ENCODE assay signal across 18 cellular contexts in the genomic region with DNA sequence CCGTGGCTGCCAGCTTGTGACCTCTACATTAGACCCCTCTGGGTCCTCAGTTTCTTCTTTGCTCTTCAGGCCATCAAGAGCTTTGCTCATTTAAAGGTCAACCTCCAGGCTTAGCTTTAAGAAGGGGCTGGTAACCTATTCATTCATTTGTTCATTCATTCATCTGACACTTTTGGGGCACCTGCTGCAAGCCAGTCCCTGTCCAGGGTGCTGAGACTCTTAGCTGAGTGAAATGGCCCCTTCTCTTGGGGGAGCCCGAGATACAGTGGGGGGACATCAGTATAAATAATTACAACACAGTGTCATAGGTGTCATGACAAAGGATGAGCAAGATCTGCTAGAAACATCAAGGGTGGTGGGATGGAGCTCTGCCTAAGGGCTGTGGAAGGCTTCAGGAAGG. TPM values are rescaled to one million over a fixed set of nuclear protein-coding genes. Genes with fewer than 3 reads are reported as not detected.
DNase-seq lines count a peak whose midpoint lies in the region; ATAC-seq, FAIRE-seq and TF ChIP-seq lines count a peak whose summit lies in the region.
"Had no signal": no experiment of that assay in that cellular context is flagged by ENCODE, and none has a peak within 500 bp of the region (broad histone marks: within the 10 kb centered on the region; RNA-seq: fewer than 3 reads in every experiment).

No MANE protein-coding gene starts in this region.

- H3K79me1 ChIP-seq in IMR-90 (ENCODE audit: low read depth in 1 of 2, low read length in 2 of 2), result no peaks in the 10 kb centered on the region

- no peak overlapping the region for H3K18ac ChIP-seq in IMR-90 (ENCODE audit: low read depth, low read length)

- H2BK15ac ChIP-seq in IMR-90 (ENCODE audit: low read depth, low read length), result no peak overlapping the region

- no peak overlapping the region for H4K91ac ChIP-seq in IMR-90 (ENCODE audit: insufficient read depth, low read depth, low read length)

- H3K79me2 ChIP-seq in GM23248 (ENCODE audit: insufficient read depth) (no peaks in the 10 kb centered on the region), GM12878 (ENCODE audit: control insufficient read depth, insufficient read depth, low read length) (no peaks in the 10 kb centered on the region)

- RAD21 ChIA-PET in GM12878 (lab: Charles Lee; ENCODE audit: unreplicated experiment), result no interaction called here

- no peak for TF ChIP-seq RAD21 in IMR-90 (IDR thresholded peaks at IDR 0.05; ENCODE audit: low read length)
- no peak for TF ChIP-seq RAD21 in GM12878 (IDR thresholded peaks at IDR 0.05; ENCODE audit: insufficient read depth, low read depth, low read length)

- TF ChIP-seq POLR2A in IMR-90 (IDR thresholded peaks at IDR 0.05; ENCODE audit: low read depth, low read length) (no peak), GM12878 (IDR thresholded peaks at IDR 0.05; ENCODE audit: low read depth, low read length) (no peak)

- no peak overlapping the region for H4K5ac ChIP-seq in IMR-90 (ENCODE audit: low read depth, low read length)

- no peaks in the 10 kb centered on the region for H3K9me2 ChIP-seq in GM23248 (ENCODE audit: insufficient read depth)

- H3K36me3 ChIP-seq in GM23248 (ENCODE audit: low read depth) (no peaks in the 10 kb centered on the region), IMR-90 (ENCODE audit: control insufficient read depth, insufficient read depth, low read length) (no peaks in the 10 kb centered on the region), GM12878 (ENCODE audit: control insufficient read depth in 2 of 2, insufficient read depth in 2 of 2, low read length in 1 of 2) (no peaks in the 10 kb centered on the region)
- H3K36me3 ChIP-seq: SJCRH30 had no signal

- no peak for ATAC-seq in IMR-90 (ENCODE audit: low read depth)
- ATAC-seq in GM12878, result no peak
- ATAC-seq in HG03095 (IDR thresholded peaks at IDR 0.05; ENCODE audit: unreplicated experiment), result no peak

- BruUV-seq in IMR-90 (replicated peaks; lab: Mats Ljungman, UMichigan), result no TSS peak
- BruUV-seq in GM12878 (replicated peaks; lab: Mats Ljungman, UMichigan), result no TSS peak

- no peak overlapping the region for H3K27ac ChIP-seq in GM23248
- no peak overlapping the region for H3K27ac ChIP-seq in IMR-90 (ENCODE audit: insufficient read depth, low read length)
- no peak overlapping the region for H3K27ac ChIP-seq in GM12878 (ENCODE audit: control insufficient read depth, insufficient read depth)
- H3K27ac ChIP-seq: RWPE1, SJCRH30 had no signal

- TF ChIP-seq CTCF in IMR-90 (conservative IDR thresholded peaks at IDR 0.05; ENCODE audit: low read depth, low read length), result no peak
- no peak for TF ChIP-seq CTCF in GM12878 (IDR thresholded peaks at IDR 0.05 in 2 of 3, conservative IDR thresholded peaks at IDR 0.05 in 1 of 3; ENCODE audit: control insufficient read depth in 2 of 3, extremely low read depth in 1 of 3, insufficient read depth in 1 of 3, low read depth in 3 of 3, low read length in 3 of 3)
- no peak for TF ChIP-seq CTCF in nephron progenitor cell (IDR thresholded peaks at IDR 0.05)

- TF ChIP-seq EP300 in GM12878 (IDR thresholded peaks at IDR 0.05; ENCODE audit: borderline replicate concordance in 1 of 2, control insufficient read depth in 1 of 2, low read depth in 2 of 2, low read length in 2 of 2), result no peak

- H2BK5ac ChIP-seq in IMR-90 (ENCODE audit: low read depth, low read length, poor library complexity, severe bottlenecking), result no peak overlapping the region

- H2BK20ac ChIP-seq in IMR-90 (ENCODE audit: low read depth, low read length), result no peak overlapping the region

- WGBS in GM23248 (ENCODE audit: low coverage in 1 of 2, low lambda C conversion rate in 2 of 2, missing lambda C conversion rate in 2 of 2), 2 experiments, result 75 to 80% methylated on average over 2 of the region's 2 CpGs
- 70% methylated on average over 1 of the region's 2 CpGs; no CpG with 5 or more reads in 1 of the 2 experiments for WGBS in IMR-90 (ENCODE audit: extremely low coverage in 2 of 2, insufficient read length in 1 of 2), 2 experiments
- 2% methylated on average over 2 of the region's 2 CpGs for WGBS in GM12878 (ENCODE audit: insufficient coverage, insufficient replicate concordance, low lambda C conversion rate, missing lambda C conversion rate)

- in situ Hi-C loops in GM23248 (cut with MboI), result no loop called here
- in situ Hi-C loops in IMR-90 (cut with MboI; ENCODE audit: low sequenced_read_pairs), result no loop called here
- in situ Hi-C loops in GM12878 (cut with MboI), result no loop called here

- H3K56ac ChIP-seq in IMR-90 (ENCODE audit: extremely low read depth, insufficient read depth, low read length), result no peak overlapping the region

- H3K4me3 Mint-ChIP-seq in nephron progenitor cell, result no peak overlapping the region
- H3K4me3 Mint-ChIP-seq: B cell had no signal

- H3K9me1 ChIP-seq in IMR-90 (ENCODE audit: insufficient read depth, low read length), result no peaks in the 10 kb centered on the region

- H3F3A ChIP-seq in GM23248 (ENCODE audit: insufficient read depth), result no peaks in the 10 kb centered on the region

- intact Hi-C loops in IMR-90 (cut with micrococcal nuclease), result no loop called here
- intact Hi-C loops in GM12878 (cut with micrococcal nuclease; ENCODE audit: unreplicated experiment), result no loop called here

- H4K8ac ChIP-seq in IMR-90 (ENCODE audit: low read depth in 2 of 2, low read length in 2 of 2), result no peak overlapping the region

- SMC1A ChIA-PET in GM12878 (lab: Charles Lee; ENCODE audit: uncharacterized antibody, unreplicated experiment), result interaction anchor here (0.6 to 1.7 kb wide), 2 partner anchors 11 to 884 kb away, joined by 3 read pairs; no protein-coding TSS in a partner anchor

- no peak overlapping the region for H3K4me3 ChIP-seq in GM23248
- no peak overlapping the region for H3K4me3 ChIP-seq in IMR-90 (ENCODE audit: insufficient read depth, low read depth, low read length)
- no peak overlapping the region for H3K4me3 ChIP-seq in GM12878
- H3K4me3 ChIP-seq: SJCRH30 had no signal

- H3K9ac ChIP-seq in GM23248, result no peak overlapping the region
- H3K9ac ChIP-seq in IMR-90 (ENCODE audit: low read depth, low read length), result no peak overlapping the region
- no peak overlapping the region for H3K9ac ChIP-seq in GM12878 (ENCODE audit: control insufficient read depth, insufficient read depth, low read length)

- no peak overlapping the region for H3K4me2 ChIP-seq in GM23248 (ENCODE audit: unreplicated experiment)
- no peak overlapping the region for H3K4me2 ChIP-seq in IMR-90 (ENCODE audit: low read depth, low read length)
- H3K4me2 ChIP-seq in GM12878 (ENCODE audit: control insufficient read depth, insufficient read depth), result no peak overlapping the region

- FAIRE-seq in GM12878 (lab: Jason Lieb, UNC), result no peak

- POLR2A ChIA-PET in IMR-90 (lab: Charles Lee; ENCODE audit: unreplicated experiment), result no interaction called here
- POLR2A ChIA-PET in GM12878 (lab: Charles Lee), result no interaction called here

- CTCF ChIA-PET in IMR-90 (lab: Yijun Ruan, JAX), result no interaction called here
- CTCF ChIA-PET in GM12878 (lab: Yijun Ruan, JAX), result interaction anchor here (1.0 kb wide), 1 partner anchor 50 kb away, joined by 3 read pairs; no protein-coding TSS in a partner anchor

- H4K20me1 ChIP-seq in GM23248 (ENCODE audit: insufficient read depth) (no peaks in the 10 kb centered on the region), IMR-90 (ENCODE audit: insufficient read depth, low read length) (no peaks in the 10 kb centered on the region), GM12878 (ENCODE audit: control insufficient read depth, insufficient read depth) (no peaks in the 10 kb centered on the region)

- H3K9me3 Mint-ChIP-seq in nephron progenitor cell, result no peaks in the 10 kb centered on the region
- H3K9me3 Mint-ChIP-seq: CD4-positive, CD25-positive, alpha-beta regulatory T cell had no signal

- no peak overlapping the region for H2AK5ac ChIP-seq in IMR-90 (ENCODE audit: low read depth, low read length)

- H3K23ac ChIP-seq in IMR-90 (ENCODE audit: low read depth, low read length), result no peak overlapping the region

- H3K4me1 ChIP-seq in GM23248 (ENCODE audit: insufficient read depth) (no peaks in the 10 kb centered on the region), IMR-90 (ENCODE audit: control insufficient read depth, insufficient read depth, low read length) (no peaks in the 10 kb centered on the region), GM12878 (ENCODE audit: control insufficient read depth, insufficient read depth, low read length) (no peaks in the 10 kb centered on the region)
- H3K4me1 ChIP-seq: SJCRH30 had no signal

- no peaks in the 10 kb centered on the region for H3K4me1 Mint-ChIP-seq in nephron progenitor cell
- H3K4me1 Mint-ChIP-seq: B cell; CD4-positive, CD25-positive, alpha-beta regulatory T cell had no signal

- dilution Hi-C loops in IMR-90 (cut with HindIII; ENCODE audit: low sequenced_read_pairs, unreplicated experiment), result no loop called here

- H3K27me3 ChIP-seq in GM23248 (replicated peaks; ENCODE audit: insufficient read depth) (peaks cover 2% of the 10 kb centered on the region; the same call in 1 of the 2 replicates), IMR-90 (ENCODE audit: control insufficient read depth, insufficient read depth, low read length) (peaks cover 52% of the 10 kb centered on the region), GM12878 (replicated peaks in 1 of 2; ENCODE audit: control insufficient read depth in 2 of 2, insufficient read depth in 2 of 2, low read length in 1 of 2) (no peaks in the 10 kb centered on the region; a peak in 2 of 4 replicates)

- H3K14ac ChIP-seq in IMR-90 (replicated peaks; ENCODE audit: low read depth, low read length), result no peak overlapping the region

- no peak overlapping the region for H2AK9ac ChIP-seq in IMR-90 (replicated peaks; ENCODE audit: low read depth, low read length, poor library complexity)

- H2BK120ac ChIP-seq in IMR-90 (ENCODE audit: low read depth, low read length), result no peak overlapping the region

- no peak overlapping the region for H3K27ac Mint-ChIP-seq in nephron progenitor cell
- H3K27ac Mint-ChIP-seq: B cell; CD4-positive, CD25-positive, alpha-beta regulatory T cell had no signal

- H3K4ac ChIP-seq in IMR-90 (ENCODE audit: low read depth, low read length), result no peak overlapping the region

- DNase-seq in GM23248 (peak; percentile 24), IMR-90 (no peak), GM12878 (ENCODE audit: low read depth, low spot score) (no peak), nephron progenitor cell (peak; percentile 34), EL (no peak)
- DNase-seq in activated CD4-positive, alpha-beta T cell treated with anti-CD3 and anti-CD28 coated beads, Interleukin-2, amount 50 U/mL, for 48 hours, result no peak
- DNase-seq: CD4-positive, CD25-positive, alpha-beta regulatory T cell; GOT3; KBM-7; NCI-H1436; NCI-H2029; NCI-H2171; NCI-H446 treated with DMSO at 0.1 percent for 48 hours; OCI-M1 had no signal

- H3K9me3 ChIP-seq in GM23248 (ENCODE audit: low read depth) (no peaks in the 10 kb centered on the region), IMR-90 (ENCODE audit: control insufficient read depth, insufficient read depth, low read length) (no peaks in the 10 kb centered on the region), GM12878 (replicated peaks; ENCODE audit: control insufficient read depth, insufficient read depth, low read length) (no peaks in the 10 kb centered on the region)
- H3K9me3 ChIP-seq: SJCRH30 had no signal

- H3K27me3 Mint-ChIP-seq in nephron progenitor cell (ENCODE audit: low read depth, poor library complexity), result peaks cover 70% of the 10 kb centered on the region

- no peaks in the 10 kb centered on the region for H3K36me3 Mint-ChIP-seq in nephron progenitor cell (ENCODE audit: low read depth)
- H3K36me3 Mint-ChIP-seq: CD4-positive, CD25-positive, alpha-beta regulatory T cell had no signal

- H2AFZ ChIP-seq in GM23248, result no peak overlapping the region
- H2AFZ ChIP-seq in IMR-90 (replicated peaks; ENCODE audit: low read length, poor library complexity), result no peak overlapping the region
- no peak overlapping the region for H2AFZ ChIP-seq in GM12878 (ENCODE audit: control insufficient read depth, low read depth, low read length)

RNA-seq across cellular contexts. Expression of gene TTC4, which starts 10.5 kb away (rescaled TPM):
- total RNA-seq in GM23248 (2014; rRNA removed; shearing (Covaris generic)), result 20.4 and 27.1 TPM in 2 replicates
- polyA plus RNA-seq in GM23248 (2016; fragmentation: Nextera tagmentation; extraction: Ambion mirVana), result 24.2 and 25.1 TPM in 2 replicates
- total RNA-seq in IMR-90 (2012; rRNA removed), result 27.1 and 35.3 TPM in 2 replicates
- 18.0 and 21.6 TPM in 2 replicates for polyA plus RNA-seq in IMR-90 (2012; rRNA removed)
- 5.4 and 11.6 TPM in 2 replicates for polyA plus RNA-seq in IMR-90 (2012; cell fraction: cytosol; rRNA removed)
- polyA plus RNA-seq in IMR-90 (2012; cell fraction: nucleus; rRNA removed; ENCODE audit: low replicate concordance), result 16.5 and 28.1 TPM in 2 replicates
- 44.5 and 45.8 TPM in 2 replicates for total RNA-seq in GM12878 (2013; cell fraction: nucleolus; rRNA removed)
- total RNA-seq in GM12878 (2014; rRNA removed), result 26.4 and 32.2 TPM in 2 replicates
- total RNA-seq in GM12878 (2014; rRNA removed; fragmentation: Illumina TruSeq; extraction: Trizol), result 38.1 and 50.5 TPM in 2 replicates
- total RNA-seq in GM12878 (2021), result 25.6 and 26.8 TPM in 2 replicates
- polyA plus RNA-seq in GM12878 (2011; ENCODE audit: low read depth), result 16.1 TPM
- polyA plus RNA-seq in GM12878 (2011; rRNA removed), result 29.0 and 33.0 TPM in 2 replicates
- polyA plus RNA-seq in GM12878 (2011; cell fraction: cytosol; rRNA removed), result 27.8 and 31.5 TPM in 2 replicates
- 16.2 and 18.1 TPM in 2 replicates for polyA plus RNA-seq in GM12878 (2011; cell fraction: nucleus; rRNA removed)
- polyA plus RNA-seq in GM12878 (2012), result 15.1 and 15.5 TPM in 2 replicates
- 41.4 and 87.0 TPM in 2 replicates for polyA plus RNA-seq in GM12878 (2014; fragmentation: Illumina TruSeq; extraction: Trizol)
- polyA plus RNA-seq in GM12878 (2014; fragmentation: Nextera tagmentation; extraction: Ambion mirVana), result 10 to 100 TPM; 28.8 to 50.1 TPM
- 22.0 and 23.4 TPM in 2 replicates for polyA plus RNA-seq in GM12878 (2014; rRNA removed)
- 10 to 100 TPM; 39.0 to 41.4 TPM for polyA plus RNA-seq in GM12878 (2016; fragmentation: Nextera tagmentation; extraction: Ambion mirVana)
- 25.5 and 27.8 TPM in 2 replicates for polyA minus RNA-seq in GM12878 (2011; rRNA and poly(A)+ RNA removed)
- polyA minus RNA-seq in GM12878 (2011; cell fraction: cytosol; rRNA and poly(A)+ RNA removed), result 7.9 and 8.3 TPM in 2 replicates
- 11.2 and 18.8 TPM in 2 replicates for polyA minus RNA-seq in GM12878 (2011; cell fraction: nucleus; rRNA and poly(A)+ RNA removed)

RNA-seq across cellular contexts. Expression of gene PARS2, which starts 59.2 kb away (rescaled TPM):
- total RNA-seq in GM23248 (2014; rRNA removed; shearing (Covaris generic)), result 3.0 and 5.0 TPM in 2 replicates
- 4.1 and 5.2 TPM in 2 replicates for polyA plus RNA-seq in GM23248 (2016; fragmentation: Nextera tagmentation; extraction: Ambion mirVana)
- 6.1 and 6.3 TPM in 2 replicates for total RNA-seq in IMR-90 (2012; rRNA removed)
- polyA plus RNA-seq in IMR-90 (2012; rRNA removed), result 2.9 and 3.4 TPM in 2 replicates
- 2.4 and 2.5 TPM in 2 replicates for polyA plus RNA-seq in IMR-90 (2012; cell fraction: cytosol; rRNA removed)
- 0.87 and 0.99 TPM in 2 replicates for polyA plus RNA-seq in IMR-90 (2012; cell fraction: nucleus; rRNA removed; ENCODE audit: low replicate concordance)
- 7.4 and 7.6 TPM in 2 replicates for total RNA-seq in GM12878 (2013; cell fraction: nucleolus; rRNA removed)
- 8.2 and 9.1 TPM in 2 replicates for total RNA-seq in GM12878 (2014; rRNA removed)
- total RNA-seq in GM12878 (2014; rRNA removed; fragmentation: Illumina TruSeq; extraction: Trizol), result 4.4 and 4.8 TPM in 2 replicates
- total RNA-seq in GM12878 (2021), result 7.1 and 7.6 TPM in 2 replicates
- polyA plus RNA-seq in GM12878 (2011; ENCODE audit: low read depth), result 1.3 TPM
- polyA plus RNA-seq in GM12878 (2011; rRNA removed), result 2.9 and 4.6 TPM in 2 replicates
- polyA plus RNA-seq in GM12878 (2011; cell fraction: cytosol; rRNA removed), result 6.6 and 7.1 TPM in 2 replicates
- polyA plus RNA-seq in GM12878 (2011; cell fraction: nucleus; rRNA removed), result 3.8 and 4.1 TPM in 2 replicates
- polyA plus RNA-seq in GM12878 (2012), result 1.3 and 5.0 TPM in 2 replicates
- polyA plus RNA-seq in GM12878 (2014; fragmentation: Illumina TruSeq; extraction: Trizol), result 5.1 and 6.6 TPM in 2 replicates
- polyA plus RNA-seq in GM12878 (2014; fragmentation: Nextera tagmentation; extraction: Ambion mirVana), result 1 to 10 TPM; 3.7 to 4.3 TPM
- polyA plus RNA-seq in GM12878 (2014; rRNA removed), result 5.2 and 6.5 TPM in 2 replicates
- 10 to 100 TPM; 10.2 to 12.2 TPM for polyA plus RNA-seq in GM12878 (2016; fragmentation: Nextera tagmentation; extraction: Ambion mirVana)
- 7.8 and 10.3 TPM in 2 replicates for polyA minus RNA-seq in GM12878 (2011; rRNA and poly(A)+ RNA removed)
- polyA minus RNA-seq in GM12878 (2011; cell fraction: cytosol; rRNA and poly(A)+ RNA removed), result 1.3 and 2.4 TPM in 2 replicates
- 3.3 and 4.9 TPM in 2 replicates for polyA minus RNA-seq in GM12878 (2011; cell fraction: nucleus; rRNA and poly(A)+ RNA removed)

Comparison
In these comparisons a context has a peak if more than half of its experiments do, and no peak if none do; other contexts are left out.
1. DNase-seq: peak in GM23248 (single experiment) and nephron progenitor cell (single experiment); none in IMR-90 (single experiment), GM12878 (single experiment), activated CD4-positive, alpha-beta T cell treated with anti-CD3 and anti-CD28 coated beads, Interleukin-2, amount 50 U/mL, for 48 hours (0 of 2) and EL (single experiment).